Comparison of ENCODE assay signal across 25 cellular contexts in the genomic region with DNA sequence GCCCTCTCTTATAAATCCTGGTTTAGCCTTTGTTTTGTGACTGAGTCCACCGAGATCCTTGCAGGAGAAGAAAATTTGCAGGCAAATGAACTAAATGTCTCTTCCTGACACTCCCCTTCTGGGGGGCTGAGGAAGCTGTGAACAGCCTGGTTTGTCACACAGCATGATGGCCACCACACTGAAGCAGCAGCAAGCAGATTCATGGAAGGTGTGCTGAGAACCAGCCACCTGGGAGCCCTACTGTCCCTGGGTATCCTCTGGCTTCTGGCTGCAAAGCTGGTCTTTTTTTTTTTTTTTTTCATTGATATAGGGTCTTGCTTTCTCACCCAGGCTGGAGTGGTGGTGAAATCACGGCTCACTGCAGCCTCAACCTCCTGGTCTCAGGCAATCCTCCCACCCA. TPM values are rescaled to one million over a fixed set of nuclear protein-coding genes. Genes with fewer than 3 reads are reported as not detected.
"Had no signal": no experiment of that assay in that cellular context is flagged by ENCODE, and none has a peak within 500 bp of the region (broad histone marks: within the 10 kb centered on the region; RNA-seq: fewer than 3 reads in every experiment).

No MANE protein-coding gene starts in this region.

- H2AFZ ChIP-seq: neural progenitor cell had no signal

- H3K27ac ChIP-seq: dorsolateral prefrontal cortex, heart left ventricle, neural progenitor cell, pancreas, testis, tibial nerve, upper lobe of right lung, vagina had no signal

- H3K36me3 Mint-ChIP-seq: natural killer cell treated with Interleukin-12 subunit alpha and Interleukin-12 subunit beta and Interleukin-15 and Interleukin-18, amount 100 ng/mL, for 72 hours had no signal

- H3K27ac Mint-ChIP-seq: natural killer cell treated with Interleukin-12 subunit alpha and Interleukin-12 subunit beta and Interleukin-15 and Interleukin-18, amount 100 ng/mL, for 72 hours; neural progenitor cell; progenitor cell of endocrine pancreas; stimulated activated naive B cell treated with anti-CD40 and anti-IgM and Interleukin-4, amounts not matched to agents 10 μg/mL and 1 μg/mL and 100 μg/mL, for 72 hours; stimulated activated naive CD8-positive, alpha-beta T cell treated with anti-CD3 and anti-CD28 coated beads, Interleukin-15, amount 100 ng/mL, for 72 hours had no signal

- H3K4me1 ChIP-seq: heart left ventricle, pancreas, testis, tibial nerve, upper lobe of right lung, vagina had no signal

- H3K4me2 ChIP-seq: neural progenitor cell had no signal

- H3K9ac ChIP-seq: neural progenitor cell had no signal

- H3K4me3 Mint-ChIP-seq: natural killer cell treated with Interleukin-12 subunit alpha and Interleukin-12 subunit beta and Interleukin-15 and Interleukin-18, amount 100 ng/mL, for 72 hours; stimulated activated naive B cell treated with anti-CD40 and anti-IgM and Interleukin-4, amounts not matched to agents 10 μg/mL and 1 μg/mL and 100 μg/mL, for 72 hours; stimulated activated naive CD8-positive, alpha-beta T cell treated with anti-CD3 and anti-CD28 coated beads, Interleukin-15, amount 100 ng/mL, for 72 hours had no signal

- H3K27me3 ChIP-seq: dorsolateral prefrontal cortex, heart left ventricle, neural progenitor cell, pancreas, testis, tibial nerve, upper lobe of right lung, vagina had no signal

- H3K9me3 ChIP-seq: heart left ventricle, pancreas, testis, tibial nerve, upper lobe of right lung, vagina had no signal

- H3K4me3 ChIP-seq: dorsolateral prefrontal cortex, heart left ventricle, lung, neural progenitor cell, pancreas, testis, tibial nerve, upper lobe of right lung, vagina had no signal

- DNase-seq: dorsolateral prefrontal cortex; effector memory CD4-positive, alpha-beta T cell; heart left ventricle; hippocampal formation; left colon; left ventricle myocardium superior; mesenchymal stem cell; midbrain; nucleus accumbens; right cardiac atrium; stimulated activated CD4-positive, alpha-beta T cell treated with anti-CD3 and anti-CD28 coated beads, Interleukin-2, amount 100 ng/mL, for 24 hours; stimulated activated CD4-positive, alpha-beta T cell treated with anti-CD3 and anti-CD28 coated beads, Interleukin-4, amount 100 ng/mL, for 4 hours; stimulated activated naive B cell treated with anti-CD40 and anti-IgM and Interleukin-4, amounts not matched to agents 10 μg/mL and 1 μg/mL and 100 μg/mL, for 72 hours; stimulated activated naive CD8-positive, alpha-beta T cell treated with anti-CD3 and anti-CD28 coated beads, Interleukin-15, amount 100 ng/mL, for 72 hours; testis; upper lobe of right lung had no signal

- H3K36me3 ChIP-seq: neural progenitor cell, pancreas, upper lobe of right lung, vagina had no signal

- ATAC-seq: left colon; left ventricle myocardium superior; pancreas; stimulated activated naive B cell treated with anti-CD40 and anti-IgM and Interleukin-4, amounts not matched to agents 10 μg/mL and 1 μg/mL and 100 μg/mL, for 72 hours; stimulated activated naive CD8-positive, alpha-beta T cell treated with anti-CD3 and anti-CD28 coated beads, Interleukin-15, amount 100 ng/mL, for 72 hours; upper lobe of right lung had no signal

- H3K9me3 Mint-ChIP-seq: natural killer cell treated with Interleukin-12 subunit alpha and Interleukin-12 subunit beta and Interleukin-15 and Interleukin-18, amount 100 ng/mL, for 72 hours; neural progenitor cell; stimulated activated naive B cell treated with anti-CD40 and anti-IgM and Interleukin-4, amounts not matched to agents 10 μg/mL and 1 μg/mL and 100 μg/mL, for 72 hours; stimulated activated naive CD8-positive, alpha-beta T cell treated with anti-CD3 and anti-CD28 coated beads, Interleukin-15, amount 100 ng/mL, for 72 hours had no signal

RNA-seq across cellular contexts. Expression of a gene that starts 30.0 kb away (rescaled TPM):
- total RNA-seq: fibroblast of lung, glomerular endothelial cell, left ventricle myocardium superior, tibial nerve, vagina had no signal

RNA-seq across cellular contexts. Expression of a gene that starts 33.6 kb away (rescaled TPM):
- total RNA-seq: natural killer cell treated with Interleukin-12 subunit alpha and Interleukin-12 subunit beta and Interleukin-15 and Interleukin-18, amount 100 ng/mL, for 72 hours had no signal
